ENCODE assay signal across 8 cellular contexts in genomic region chr16:30844671-30845449, GRCh38. TPM values are rescaled to one million over a fixed set of nuclear protein-coding genes. Genes with fewer than 3 reads are reported as not detected.
A peak's percentile ranks its signal among the peaks of the same experiment; 100 is the strongest.
DNase-seq lines count a peak whose midpoint lies in the region; ATAC-seq and TF ChIP-seq lines count a peak whose summit lies in the region.

No MANE protein-coding gene starts in this region.

- H3K27me3 ChIP-seq in adipocyte (replicated peaks; ENCODE audit: control insufficient read depth, insufficient read depth, low read length) (no peaks in the 10 kb centered on the region), vagina (no peaks in the 10 kb centered on the region)

- DNase-seq in AG10803 (ENCODE audit: low read depth), result peak; percentile 90
- peak; percentile 90 for DNase-seq in GM20000 (ENCODE audit: low spot score)
- DNase-seq in NCI-H1417 (lab: John Stamatoyannopoulos, UW), result peak; percentile 29 to 85 (median 67)
- peak; percentile 83 for DNase-seq in SW480 (ENCODE audit: low spot score)
- peak; percentile 97 for DNase-seq in adipocyte (ENCODE audit: low read depth)
- peak; percentile 73 for DNase-seq in left cardiac atrium
- DNase-seq in renal cortical epithelial cell (ENCODE audit: low read depth), result peak; percentile 87
- no peak for DNase-seq in vagina (ENCODE audit: extremely low spot score in 2 of 2)

- H3K36me3 ChIP-seq in adipocyte (ENCODE audit: control insufficient read depth, insufficient read depth, low read length, severe bottlenecking), result no peaks in the 10 kb centered on the region
- no peaks in the 10 kb centered on the region for H3K36me3 ChIP-seq in vagina

- H3K9ac ChIP-seq in adipocyte (ENCODE audit: low read length), result peak overlapping the region; percentile 67

- H3K9me3 ChIP-seq in adipocyte (ENCODE audit: control insufficient read depth, low read length), result no peaks in the 10 kb centered on the region
- H3K9me3 ChIP-seq in vagina, result no peaks in the 10 kb centered on the region

- ATAC-seq in left cardiac atrium, result peak; percentile 89

- intact Hi-C loops in left cardiac atrium (cut with DNase I), result loop anchor here (1.0 to 5.0 kb wide), 3 partner anchors 58 to 76 kb away; no protein-coding TSS in a partner anchor
- intact Hi-C loops in vagina (cut with DNase I), result loop anchor here (5.0 kb wide), 2 partner anchors 57 to 77 kb away; partner anchors contain the start of gene FBXL19

- H3K4me3 ChIP-seq in AG10803 (ENCODE audit: low read length) (peak overlapping the region; percentile 35), adipocyte (ENCODE audit: low read length) (peak overlapping the region; percentile 70), vagina (peak overlapping the region; percentile 23 to 31)

- no peak for TF ChIP-seq POLR2A in vagina (IDR thresholded peaks at IDR 0.05)

- TF ChIP-seq CTCF in AG10803 (conservative IDR thresholded peaks at IDR 0.05; ENCODE audit: low read length) (peak; percentile 98), GM20000 (IDR thresholded peaks at IDR 0.05; ENCODE audit: extremely low read depth, missing control alignments) (peak; percentile 66), vagina (IDR thresholded peaks at IDR 0.05) (peak; percentile 63 to 88 (median 70))

- H3K4me1 ChIP-seq in adipocyte (ENCODE audit: control insufficient read depth, insufficient read depth, low read length) (peaks cover 8% of the 10 kb centered on the region), vagina (peaks cover 11% of the 10 kb centered on the region)

- H3K27ac ChIP-seq in vagina, result peak overlapping the region; percentile 69

RNA-seq across cellular contexts. Expression of gene BCL7C, which starts 49.0 kb away (rescaled TPM):
- total RNA-seq in left cardiac atrium, result 10 to 100 TPM; 20.9 to 27.9 TPM
- total RNA-seq in renal cortical epithelial cell, result 21.7 and 29.0 TPM in 2 replicates
- total RNA-seq in vagina, result 38.1 TPM

RNA-seq across cellular contexts. Expression of gene CTF1, which starts 51.6 kb away (rescaled TPM):
- total RNA-seq in left cardiac atrium, result 1 to 10 TPM; 6.8 to 7.3 TPM
- 2.1 and 4.7 TPM in 2 replicates for total RNA-seq in renal cortical epithelial cell
- 3.2 TPM for total RNA-seq in vagina

RNA-seq across cellular contexts. Expression of gene ZNF629, which starts 57.9 kb away (rescaled TPM):
- total RNA-seq in left cardiac atrium (10 to 100 TPM; 16.6 to 28.3 TPM), renal cortical epithelial cell (6.4 and 22.1 TPM in 2 replicates), vagina (11.3 TPM)

Comparison
In these comparisons a context has a peak if more than half of its experiments do, and no peak if none do; other contexts are left out.
1. DNase-seq: peak in AG10803 (single experiment), GM20000 (single experiment), NCI-H1417 (3 of 3), SW480 (single experiment), adipocyte (single experiment), left cardiac atrium (single experiment) and renal cortical epithelial cell (single experiment); none in vagina (0 of 2).
2. Peak in every context shown above with its lines, with median percentiles within 50 percentile points of each other: H3K4me3 ChIP-seq and CTCF ChIP-seq.